ENCODE assay signal across 19 cellular contexts in genomic region chr5:43573058-43573457, GRCh38. TPM values are rescaled to one million over a fixed set of nuclear protein-coding genes. Genes with fewer than 3 reads are reported as not detected.
DNase-seq lines count a peak whose midpoint lies in the region; ATAC-seq and TF ChIP-seq lines count a peak whose summit lies in the region.
"Had no signal": no experiment of that assay in that cellular context is flagged by ENCODE, and none has a peak within 500 bp of the region (broad histone marks: within the 10 kb centered on the region; RNA-seq: fewer than 3 reads in every experiment).

No MANE protein-coding gene starts in this region.

- intact Hi-C loops in left ventricle myocardium inferior (cut with micrococcal nuclease) = no loop called here

- H3K27ac ChIP-seq in left ventricle myocardium inferior (replicated peaks) = peak overlapping the region; percentile 82
- H3K27ac ChIP-seq: hepatocyte had no signal

- H3K4me3 ChIP-seq in LNCaP clone FGC (ENCODE audit: low read depth, low read length) (no peak overlapping the region), left ventricle myocardium inferior (no peak overlapping the region)
- H3K4me3 ChIP-seq: hepatocyte, mucosa of descending colon, testis had no signal

- H3K9me3 Mint-ChIP-seq in chondrocyte (ENCODE audit: low read depth) = no peaks in the 10 kb centered on the region
- H3K9me3 Mint-ChIP-seq in activated CD8-positive, alpha-beta memory T cell treated with anti-CD3 and anti-CD28 coated beads, Interleukin-2, amount 10 ng/mL, durations not matched to agents 7 days and 5 days (ENCODE audit: low read depth) = no peaks in the 10 kb centered on the region
- H3K9me3 Mint-ChIP-seq: activated naive CD8-positive, alpha-beta T cell treated with anti-CD3 and anti-CD28 coated beads, Interleukin-2, amount 50 U/mL, for 24 hours had no signal

- ATAC-seq in activated CD8-positive, alpha-beta memory T cell treated with anti-CD3 and anti-CD28 coated beads, Interleukin-2, amount 10 ng/mL, durations not matched to agents 7 days and 5 days = no peak
- ATAC-seq: activated naive CD8-positive, alpha-beta T cell treated with anti-CD3 and anti-CD28 coated beads, Interleukin-2, amount 50 U/mL, for 24 hours; HepG2; mucosa of descending colon; SK-N-SH treated with all-trans-retinoic acid at 6 μM for 48 hours had no signal

- H3K27ac Mint-ChIP-seq in chondrocyte (ENCODE audit: unreplicated experiment) = peak overlapping the region; percentile 82
- H3K27ac Mint-ChIP-seq in activated CD8-positive, alpha-beta memory T cell treated with anti-CD3 and anti-CD28 coated beads, Interleukin-2, amount 10 ng/mL, durations not matched to agents 7 days and 5 days = no peak overlapping the region
- H3K27ac Mint-ChIP-seq: activated naive CD8-positive, alpha-beta T cell treated with anti-CD3 and anti-CD28 coated beads, Interleukin-2, amount 50 U/mL, for 24 hours had no signal

- peaks cover 13% of the 10 kb centered on the region for H3K36me3 ChIP-seq in left ventricle myocardium inferior

- no peaks in the 10 kb centered on the region for H3K27me3 Mint-ChIP-seq in chondrocyte (ENCODE audit: low read depth)
- H3K27me3 Mint-ChIP-seq in activated CD8-positive, alpha-beta memory T cell treated with anti-CD3 and anti-CD28 coated beads, Interleukin-2, amount 10 ng/mL, durations not matched to agents 7 days and 5 days = no peaks in the 10 kb centered on the region
- H3K27me3 Mint-ChIP-seq: activated naive CD8-positive, alpha-beta T cell treated with anti-CD3 and anti-CD28 coated beads, Interleukin-2, amount 50 U/mL, for 24 hours had no signal

- CTCF ChIA-PET in activated CD8-positive, alpha-beta memory T cell treated with anti-CD3 and anti-CD28 coated beads, Interleukin-2, amount 10 ng/mL, durations not matched to agents 7 days and 5 days (lab: Charles Lee) = no interaction called here

- H3K4me1 Mint-ChIP-seq in chondrocyte (ENCODE audit: low read depth) = peaks cover 24% of the 10 kb centered on the region
- no peaks in the 10 kb centered on the region for H3K4me1 Mint-ChIP-seq in activated CD8-positive, alpha-beta memory T cell treated with anti-CD3 and anti-CD28 coated beads, Interleukin-2, amount 10 ng/mL, durations not matched to agents 7 days and 5 days

- H3K4me1 ChIP-seq in left ventricle myocardium inferior = peaks cover 41% of the 10 kb centered on the region

- no peaks in the 10 kb centered on the region for H3K27me3 ChIP-seq in left ventricle myocardium inferior (ENCODE audit: low read depth)
- H3K27me3 ChIP-seq: hepatocyte, testis had no signal

- no peak overlapping the region for H3K4me3 Mint-ChIP-seq in chondrocyte (ENCODE audit: unreplicated experiment)
- H3K4me3 Mint-ChIP-seq in activated CD8-positive, alpha-beta memory T cell treated with anti-CD3 and anti-CD28 coated beads, Interleukin-2, amount 10 ng/mL, durations not matched to agents 7 days and 5 days = no peak overlapping the region
- H3K4me3 Mint-ChIP-seq: activated naive CD8-positive, alpha-beta T cell treated with anti-CD3 and anti-CD28 coated beads, Interleukin-2, amount 50 U/mL, for 24 hours had no signal

- H3K9me3 ChIP-seq in left ventricle myocardium inferior (replicated peaks) = no peaks in the 10 kb centered on the region
- H3K9me3 ChIP-seq: mucosa of descending colon, testis had no signal

- no peak for TF ChIP-seq CTCF in LNCaP clone FGC (IDR thresholded peaks at IDR 0.05; ENCODE audit: control insufficient read depth, extremely low read depth, insufficient read depth)
- no peak for TF ChIP-seq CTCF in chondrocyte (IDR thresholded peaks at IDR 0.05)
- no peak for TF ChIP-seq CTCF in left ventricle myocardium inferior (IDR thresholded peaks at IDR 0.05; ENCODE audit: borderline replicate concordance)

- peak; percentile 21 for DNase-seq in AG20443 (ENCODE audit: low spot score)
- DNase-seq in LNCaP clone FGC (ENCODE audit: low read depth) = peak; percentile 32
- no peak for DNase-seq in chondrocyte (ENCODE audit: low spot score)
- no peak for DNase-seq in left ventricle myocardium inferior
- no peak for DNase-seq in activated CD8-positive, alpha-beta memory T cell treated with anti-CD3 and anti-CD28 coated beads, Interleukin-2, amount 10 ng/mL, durations not matched to agents 7 days and 5 days
- DNase-seq in NCI-H2081 (lab: John Stamatoyannopoulos, UW) = no peak
- no peak for DNase-seq in HT-29 (ENCODE audit: low spot score)
- no peak for DNase-seq in activated CD4-positive, alpha-beta T cell treated with anti-CD3 and anti-CD28 coated beads for 4 hours
- DNase-seq: activated CD4-positive, alpha-beta T cell treated with anti-CD3 and anti-CD28 coated beads, Interleukin-2, amount 50 U/mL, for 4 hours; activated naive CD8-positive, alpha-beta T cell treated with anti-CD3 and anti-CD28 coated beads, Interleukin-2, amount 50 U/mL, for 24 hours; mucosa of descending colon; NCI-H187 treated with DMSO at 0.1 percent for 48 hours; NCI-H524; nucleus accumbens; stimulated activated CD4-positive, alpha-beta T cell treated with anti-CD3 and anti-CD28 coated beads, Interleukin-4, amount 100 ng/mL, for 4 hours; testis had no signal

- peaks cover 3% of the 10 kb centered on the region for H3K36me3 Mint-ChIP-seq in chondrocyte (ENCODE audit: low read depth)
- H3K36me3 Mint-ChIP-seq in activated CD8-positive, alpha-beta memory T cell treated with anti-CD3 and anti-CD28 coated beads, Interleukin-2, amount 10 ng/mL, durations not matched to agents 7 days and 5 days = peaks cover 25% of the 10 kb centered on the region

RNA-seq across cellular contexts. Expression of gene PAIP1, which starts 16.2 kb away (rescaled TPM):
- total RNA-seq in chondrocyte (82.3 to 105 TPM (median 104 TPM) in 3 replicates), left ventricle myocardium inferior (129 TPM)
- 10 to 100 TPM; 34.0 to 42.9 TPM for total RNA-seq in activated CD8-positive, alpha-beta memory T cell treated with anti-CD3 and anti-CD28 coated beads, Interleukin-2, amount 10 ng/mL, durations not matched to agents 7 days and 5 days
- total RNA-seq in HT-29 (2014; rRNA removed; shearing (Covaris generic)) = 77.0 and 92.9 TPM in 2 replicates

RNA-seq across cellular contexts. Expression of gene NNT, which starts 29.9 kb away (rescaled TPM):
- total RNA-seq in chondrocyte (106 to 120 TPM (median 114 TPM) in 3 replicates), left ventricle myocardium inferior (656 TPM)
- total RNA-seq in activated CD8-positive, alpha-beta memory T cell treated with anti-CD3 and anti-CD28 coated beads, Interleukin-2, amount 10 ng/mL, durations not matched to agents 7 days and 5 days = 100 to 1,000 TPM; 103 to 115 TPM
- total RNA-seq in HT-29 (2014; rRNA removed; shearing (Covaris generic)) = 17.5 and 21.0 TPM in 2 replicates

RNA-seq across cellular contexts. Expression of gene C5orf34, which starts 58.1 kb away (rescaled TPM):
- 1.8 to 2.4 TPM (median 1.9 TPM) in 3 replicates for total RNA-seq in chondrocyte
- total RNA-seq in left ventricle myocardium inferior = 0.22 TPM
- 1 to 10 TPM; 7.0 to 9.8 TPM for total RNA-seq in activated CD8-positive, alpha-beta memory T cell treated with anti-CD3 and anti-CD28 coated beads, Interleukin-2, amount 10 ng/mL, durations not matched to agents 7 days and 5 days
- 2.5 and 3.8 TPM in 2 replicates for total RNA-seq in HT-29 (2014; rRNA removed; shearing (Covaris generic))

Comparison
In these comparisons a context has a peak if more than half of its experiments do, and no peak if none do; other contexts are left out.
1. DNase-seq: peak in AG20443 (single experiment) and LNCaP clone FGC (single experiment); none in chondrocyte (single experiment), left ventricle myocardium inferior (single experiment), activated CD8-positive, alpha-beta memory T cell treated with anti-CD3 and anti-CD28 coated beads, Interleukin-2, amount 10 ng/mL, durations not matched to agents 7 days and 5 days (single experiment), NCI-H2081 (0 of 2), HT-29 (single experiment) and activated CD4-positive, alpha-beta T cell treated with anti-CD3 and anti-CD28 coated beads for 4 hours (0 of 2).